8 cellular contexts compared by ENCODE assay signal in the genomic region with DNA sequence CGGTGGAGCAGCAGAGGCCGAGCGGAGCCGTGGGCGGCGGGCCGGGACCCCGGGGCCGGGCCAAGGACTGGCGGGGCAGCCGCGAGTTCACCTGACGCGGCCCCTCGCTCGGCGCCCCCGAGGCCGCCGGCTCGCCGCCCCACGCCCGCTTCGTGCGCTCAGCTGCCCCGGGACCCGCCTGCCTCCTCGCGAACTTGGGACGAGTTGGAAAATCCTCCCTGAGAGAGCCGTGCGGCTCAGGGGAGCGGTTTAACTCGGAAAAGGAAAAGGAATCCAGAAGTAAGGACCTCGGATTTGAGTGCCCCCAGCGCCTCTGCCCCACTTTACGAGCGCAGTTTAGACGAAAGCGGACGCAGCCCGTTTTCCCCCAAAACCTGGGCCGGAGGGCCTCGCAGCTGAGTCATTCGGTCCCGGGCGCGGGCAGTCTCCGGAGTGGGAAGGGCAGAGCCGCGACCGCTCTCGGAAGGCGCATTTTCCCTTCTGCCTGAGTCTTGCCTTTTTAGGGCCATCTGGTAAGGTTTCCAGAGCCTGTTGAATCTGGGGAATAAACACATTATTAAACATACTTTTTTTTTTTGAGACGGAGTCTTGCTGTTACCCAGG. TPM values are rescaled to one million over a fixed set of nuclear protein-coding genes. Genes with fewer than 3 reads are reported as not detected.
DNase-seq lines count a peak whose midpoint lies in the region; ATAC-seq and TF ChIP-seq lines count a peak whose summit lies in the region.

No MANE protein-coding gene starts in this region.

- intact Hi-C loops in Right ventricle myocardium inferior (cut with DNase I): loop anchor here (2.0 to 10.0 kb wide), 3 partner anchors 37 to 515 kb away; a partner anchor contains a TSS
- intact Hi-C loops in cardiac septum (cut with DNase I): loop anchor here (1.0 to 10.0 kb wide), 5 partner anchors 68 to 437 kb away; a partner anchor contains a TSS
- intact Hi-C loops in right lobe of liver (cut with DNase I): loop anchor here in 1 of 2 donors (10.0 kb wide), 1 partner anchor 87 kb away; no protein-coding TSS in a partner anchor

- TF ChIP-seq POLR2A in right lobe of liver (IDR thresholded peaks at IDR 0.05): no peak

- H3K27ac Mint-ChIP-seq in activated CD4-positive, alpha-beta T cell treated with anti-CD3 and anti-CD28 coated beads, Interleukin-2, amount 10 ng/mL, durations not matched to agents 7 days and 5 days: peak overlapping the region; percentile 99

- peak overlapping the region; percentile 98 to 100 (median 99) for H3K27ac ChIP-seq in right lobe of liver

- peaks cover 0 to 31% (median 0%) of the 10 kb centered on the region in 4 donors for H3K4me1 ChIP-seq in right lobe of liver

- H3K9me3 ChIP-seq in right lobe of liver: no peaks in the 10 kb centered on the region

- no peak for ATAC-seq in Right ventricle myocardium inferior
- ATAC-seq in right lobe of liver: peak in 3 of 4 donors; percentile 6 to 18 (median 12)
- no peak for ATAC-seq in GM18873 (IDR thresholded peaks at IDR 0.05; ENCODE audit: low FRiP score, unreplicated experiment)

- no peaks in the 10 kb centered on the region for H3K27me3 ChIP-seq in right lobe of liver

- H3K36me3 ChIP-seq in right lobe of liver: no peaks in the 10 kb centered on the region

- DNase-seq in Right ventricle myocardium inferior (ENCODE audit: missing footprints) (peak; percentile 85), cardiac septum (ENCODE audit: low spot score) (no peak), Kasumi-1 (lab: John Stamatoyannopoulos, UW) (peak; percentile 59 to 63), dedifferentiated amniotic fluid mesenchymal stem cell (ENCODE audit: extremely low spot score) (peak; percentile 54), right lobe of liver (peak; percentile 66 to 75 (median 69))
- DNase-seq in activated CD4-positive, alpha-beta T cell treated with anti-CD3 and anti-CD28 coated beads, Interleukin-2, amount 10 ng/mL, durations not matched to agents 7 days and 5 days: peak; percentile 59
- peak; percentile 70 for DNase-seq in stimulated activated CD4-positive, alpha-beta T cell treated with anti-CD3 and anti-CD28 coated beads, Interleukin-4, amount 100 ng/mL, for 24 hours

- H3K4me1 Mint-ChIP-seq in activated CD4-positive, alpha-beta T cell treated with anti-CD3 and anti-CD28 coated beads, Interleukin-2, amount 10 ng/mL, durations not matched to agents 7 days and 5 days: peaks cover 63% of the 10 kb centered on the region

- peak overlapping the region; percentile 59 to 67 (median 66) for H3K4me3 ChIP-seq in right lobe of liver

- peaks cover 10% of the 10 kb centered on the region for H3K36me3 Mint-ChIP-seq in activated CD4-positive, alpha-beta T cell treated with anti-CD3 and anti-CD28 coated beads, Interleukin-2, amount 10 ng/mL, durations not matched to agents 7 days and 5 days (ENCODE audit: low read depth)

- peak in 1 of 4 donors; percentile 8 for TF ChIP-seq CTCF in right lobe of liver (IDR thresholded peaks at IDR 0.05)

- WGBS in right lobe of liver (ENCODE audit: insufficient coverage, low coverage, low lambda C conversion rate, missing lambda C conversion rate): 0% methylated on average over 9 of the region's 56 CpGs

- no peaks in the 10 kb centered on the region for H3K9me3 Mint-ChIP-seq in activated CD4-positive, alpha-beta T cell treated with anti-CD3 and anti-CD28 coated beads, Interleukin-2, amount 10 ng/mL, durations not matched to agents 7 days and 5 days

- CTCF ChIA-PET in activated CD4-positive, alpha-beta T cell treated with anti-CD3 and anti-CD28 coated beads, Interleukin-2, amount 10 ng/mL, durations not matched to agents 7 days and 5 days (lab: Charles Lee): interaction anchor here (0.6 to 5.7 kb wide), 22 partner anchors 10 to 436 kb away, joined by 3 to 75 read pairs (median 6); no protein-coding TSS in a partner anchor

- POLR2A ChIA-PET in activated CD4-positive, alpha-beta T cell treated with anti-CD3 and anti-CD28 coated beads, Interleukin-2, amount 10 ng/mL, durations not matched to agents 7 days and 5 days (lab: Charles Lee): interaction anchor here (1.2 to 4.3 kb wide), 2 partner anchors 10 to 68 kb away, joined by 3 to 39 read pairs; no protein-coding TSS in a partner anchor

- no peaks in the 10 kb centered on the region for H3K27me3 Mint-ChIP-seq in activated CD4-positive, alpha-beta T cell treated with anti-CD3 and anti-CD28 coated beads, Interleukin-2, amount 10 ng/mL, durations not matched to agents 7 days and 5 days

- peak overlapping the region; percentile 80 for H3K4me3 Mint-ChIP-seq in activated CD4-positive, alpha-beta T cell treated with anti-CD3 and anti-CD28 coated beads, Interleukin-2, amount 10 ng/mL, durations not matched to agents 7 days and 5 days

RNA-seq across cellular contexts. Expression of a gene that starts 0.7 kb away (rescaled TPM):
- 63.7 TPM for total RNA-seq in Right ventricle myocardium inferior
- total RNA-seq in cardiac septum: 46.0 TPM
- 10 to 100 TPM; 48.7 to 51.6 TPM for total RNA-seq in activated CD4-positive, alpha-beta T cell treated with anti-CD3 and anti-CD28 coated beads, Interleukin-2, amount 10 ng/mL, durations not matched to agents 7 days and 5 days
- 10 to 100 TPM; 16.3 to 34.1 (median 22.9) TPM for total RNA-seq in right lobe of liver

RNA-seq across cellular contexts. Expression of a gene that starts 37.2 kb away (rescaled TPM):
- total RNA-seq in Right ventricle myocardium inferior (39.6 TPM), cardiac septum (30.0 TPM), right lobe of liver (10 to 100 TPM; 13.2 to 20.4 (median 15.9) TPM)
- 10 to 100 TPM; 37.1 to 45.8 TPM for total RNA-seq in activated CD4-positive, alpha-beta T cell treated with anti-CD3 and anti-CD28 coated beads, Interleukin-2, amount 10 ng/mL, durations not matched to agents 7 days and 5 days

Comparison
In these comparisons a context has a peak if more than half of its experiments do, and no peak if none do; other contexts are left out.
1. ATAC-seq: peak in right lobe of liver (3 of 4); none in Right ventricle myocardium inferior (single experiment) and GM18873 (single experiment).